ENCODE assay signal across 19 cellular contexts in genomic region chr17:11094377-11094776, GRCh38.
"Had no signal": no experiment of that assay in that cellular context is flagged by ENCODE, and none has a peak within 500 bp of the region (broad histone marks: within the 10 kb centered on the region; RNA-seq: fewer than 3 reads in every experiment).

No MANE protein-coding gene starts in this region.

- DNase-seq: activated CD4-positive, alpha-beta T cell treated with anti-CD3 and anti-CD28 coated beads, Interleukin-2, amount 10 ng/mL, durations not matched to agents 24 days and 14 days; activated CD4-positive, alpha-beta T cell treated with anti-CD3 and anti-CD28 coated beads, Interleukin-2, amount 50 U/mL, for 4 hours; activated CD8-positive, alpha-beta T cell treated with anti-CD3 and anti-CD28 coated beads for 36 hours; activated gamma-delta T cell; activated naive CD4-positive, alpha-beta T cell treated with Interleukin-2 at 50 U/mL for 16 hours; activated naive CD8-positive, alpha-beta T cell treated with anti-CD3 and anti-CD28 coated beads, Interleukin-2, amount 10 ng/mL, durations not matched to agents 7 days and 5 days; activated T-cell treated with anti-CD3 and anti-CD28 coated beads, Interleukin-2, amount 50 U/mL, for 24 hours; MM.1S; MV-4-11; NCI-H1092; NCI-H1417; NCI-H187 treated with DMSO at 0.1 percent for 48 hours; NCI-H2081; NCI-H226; NCI-H446 treated with DMSO at 0.1 percent for 48 hours; NCI-H524 treated with DMSO at 0.1 percent for 48 hours; SHP77; SJCRH30 had no signal

- FAIRE-seq: TTC549 had no signal
